Comparison of ENCODE assay signal across 1 cellular context in genomic region chr4:1249148-1249730, GRCh38.
A peak's percentile ranks its signal among the peaks of the same experiment; 100 is the strongest.
TF ChIP-seq lines count a peak whose summit lies in the region.

No MANE protein-coding gene starts in this region.

TF ChIP-seq in K562, 482 proteins besides CTCF, POLR2A, EP300 and RAD21 (continued from another document and continues in another):
- no peak for TF ChIP-seq CHD7 (IDR thresholded peaks at IDR 0.05; ENCODE audit: low read depth, low read length)
- TF ChIP-seq PCBP1 (IDR thresholded peaks at IDR 0.05; ENCODE audit: low read depth, low read length, poor library complexity, severe bottlenecking): no peak
- TF ChIP-seq GABPB1 (CRISPR knock-in tag; IDR thresholded peaks at IDR 0.05): no peak
- TF ChIP-seq TRIM24 (IDR thresholded peaks at IDR 0.05): no peak
- no peak for TF ChIP-seq TOE1 (IDR thresholded peaks at IDR 0.05; ENCODE audit: borderline replicate concordance)
- TF ChIP-seq TOE1 (CRISPR knock-in tag; IDR thresholded peaks at IDR 0.05; ENCODE audit: borderline replicate concordance, low read depth): no peak
- TF ChIP-seq, protein P1, sequence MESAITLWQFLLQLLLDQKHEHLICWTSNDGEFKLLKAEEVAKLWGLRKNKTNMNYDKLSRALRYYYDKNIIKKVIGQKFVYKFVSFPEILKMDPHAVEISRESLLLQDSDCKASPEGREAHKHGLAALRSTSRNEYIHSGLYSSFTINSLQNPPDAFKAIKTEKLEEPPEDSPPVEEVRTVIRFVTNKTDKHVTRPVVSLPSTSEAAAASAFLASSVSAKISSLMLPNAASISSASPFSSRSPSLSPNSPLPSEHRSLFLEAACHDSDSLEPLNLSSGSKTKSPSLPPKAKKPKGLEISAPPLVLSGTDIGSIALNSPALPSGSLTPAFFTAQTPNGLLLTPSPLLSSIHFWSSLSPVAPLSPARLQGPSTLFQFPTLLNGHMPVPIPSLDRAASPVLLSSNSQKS (CRISPR knock-in tag; IDR thresholded peaks at IDR 0.05): no peak
- 0 out of 2 replicates have a peak, but pooled peaks have one; percentile 6 for TF ChIP-seq CHD2 (IDR thresholded peaks at IDR 0.05; ENCODE audit: low read depth, low read length)
- TF ChIP-seq SMARCA5 (IDR thresholded peaks at IDR 0.05): no peak
- TF ChIP-seq HDAC1 (IDR thresholded peaks at IDR 0.05): no peak
- TF ChIP-seq ZNF24 (IDR thresholded peaks at IDR 0.05): peak; percentile 85
- TF ChIP-seq ZNF253 (CRISPR knock-in tag; conservative IDR thresholded peaks at IDR 0.05): no peak
- TF ChIP-seq NEUROD1 (IDR thresholded peaks at IDR 0.05; ENCODE audit: borderline replicate concordance, low read depth, low read length, partially characterized antibody): no peak
- no peak for TF ChIP-seq FOXJ2 (tag; IDR thresholded peaks at IDR 0.05)
- no peak for TF ChIP-seq CBFA2T3 (IDR thresholded peaks at IDR 0.05)
- TF ChIP-seq ZNF146 (CRISPR knock-in tag; IDR thresholded peaks at IDR 0.05; ENCODE audit: unreplicated experiment): no peak
- no peak for TF ChIP-seq ZNF780A (CRISPR knock-in tag; IDR thresholded peaks at IDR 0.05)
- TF ChIP-seq, protein P2, sequence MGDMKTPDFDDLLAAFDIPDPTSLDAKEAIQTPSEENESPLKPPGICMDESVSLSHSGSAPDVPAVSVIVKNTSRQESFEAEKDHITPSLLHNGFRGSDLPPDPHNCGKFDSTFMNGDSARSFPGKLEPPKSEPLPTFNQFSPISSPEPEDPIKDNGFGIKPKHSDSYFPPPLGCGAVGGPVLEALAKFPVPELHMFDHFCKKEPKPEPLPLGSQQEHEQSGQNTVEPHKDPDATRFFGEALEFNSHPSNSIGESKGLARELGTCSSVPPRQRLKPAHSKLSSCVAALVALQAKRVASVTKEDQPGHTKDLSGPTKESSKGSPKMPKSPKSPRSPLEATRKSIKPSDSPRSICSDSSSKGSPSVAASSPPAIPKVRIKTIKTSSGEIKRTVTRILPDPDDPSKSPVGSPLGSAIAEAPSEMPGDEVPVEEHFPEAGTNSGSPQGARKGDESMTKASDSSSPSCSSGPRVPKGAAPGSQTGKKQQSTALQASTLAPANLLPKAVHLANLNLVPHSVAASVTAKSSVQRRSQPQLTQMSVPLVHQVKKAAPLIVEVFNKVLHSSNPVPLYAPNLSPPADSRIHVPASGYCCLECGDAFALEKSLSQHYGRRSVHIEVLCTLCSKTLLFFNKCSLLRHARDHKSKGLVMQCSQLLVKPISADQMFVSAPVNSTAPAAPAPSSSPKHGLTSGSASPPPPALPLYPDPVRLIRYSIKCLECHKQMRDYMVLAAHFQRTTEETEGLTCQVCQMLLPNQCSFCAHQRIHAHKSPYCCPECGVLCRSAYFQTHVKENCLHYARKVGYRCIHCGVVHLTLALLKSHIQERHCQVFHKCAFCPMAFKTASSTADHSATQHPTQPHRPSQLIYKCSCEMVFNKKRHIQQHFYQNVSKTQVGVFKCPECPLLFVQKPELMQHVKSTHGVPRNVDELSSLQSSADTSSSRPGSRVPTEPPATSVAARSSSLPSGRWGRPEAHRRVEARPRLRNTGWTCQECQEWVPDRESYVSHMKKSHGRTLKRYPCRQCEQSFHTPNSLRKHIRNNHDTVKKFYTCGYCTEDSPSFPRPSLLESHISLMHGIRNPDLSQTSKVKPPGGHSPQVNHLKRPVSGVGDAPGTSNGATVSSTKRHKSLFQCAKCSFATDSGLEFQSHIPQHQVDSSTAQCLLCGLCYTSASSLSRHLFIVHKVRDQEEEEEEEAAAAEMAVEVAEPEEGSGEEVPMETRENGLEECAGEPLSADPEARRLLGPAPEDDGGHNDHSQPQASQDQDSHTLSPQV (IDR thresholded peaks at IDR 0.05): peak; percentile 68; the same call in 1 of the 2 replicates
- TF ChIP-seq JUNB (CRISPR knock-in tag; conservative IDR thresholded peaks at IDR 0.05): no peak
- TF ChIP-seq MCM7 (IDR thresholded peaks at IDR 0.05): no peak
- no peak for TF ChIP-seq BRCA1 (IDR thresholded peaks at IDR 0.05)
- TF ChIP-seq BRCA1 (CRISPR knock-in tag; IDR thresholded peaks at IDR 0.05): no peak
- TF ChIP-seq, protein P3, sequence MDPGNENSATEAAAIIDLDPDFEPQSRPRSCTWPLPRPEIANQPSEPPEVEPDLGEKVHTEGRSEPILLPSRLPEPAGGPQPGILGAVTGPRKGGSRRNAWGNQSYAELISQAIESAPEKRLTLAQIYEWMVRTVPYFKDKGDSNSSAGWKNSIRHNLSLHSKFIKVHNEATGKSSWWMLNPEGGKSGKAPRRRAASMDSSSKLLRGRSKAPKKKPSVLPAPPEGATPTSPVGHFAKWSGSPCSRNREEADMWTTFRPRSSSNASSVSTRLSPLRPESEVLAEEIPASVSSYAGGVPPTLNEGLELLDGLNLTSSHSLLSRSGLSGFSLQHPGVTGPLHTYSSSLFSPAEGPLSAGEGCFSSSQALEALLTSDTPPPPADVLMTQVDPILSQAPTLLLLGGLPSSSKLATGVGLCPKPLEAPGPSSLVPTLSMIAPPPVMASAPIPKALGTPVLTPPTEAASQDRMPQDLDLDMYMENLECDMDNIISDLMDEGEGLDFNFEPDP (CRISPR knock-in tag; IDR thresholded peaks at IDR 0.05): no peak
- no peak for TF ChIP-seq PHF21A (IDR thresholded peaks at IDR 0.05; ENCODE audit: borderline replicate concordance, low read depth)
- no peak for TF ChIP-seq EZH2 (IDR thresholded peaks at IDR 0.05; ENCODE audit: borderline replicate concordance, low read depth, low read length)
- no peak for TF ChIP-seq DNMT1 (IDR thresholded peaks at IDR 0.05)
- TF ChIP-seq ZNF212 (CRISPR knock-in tag; IDR thresholded peaks at IDR 0.05): no peak
- TF ChIP-seq, protein P4, sequence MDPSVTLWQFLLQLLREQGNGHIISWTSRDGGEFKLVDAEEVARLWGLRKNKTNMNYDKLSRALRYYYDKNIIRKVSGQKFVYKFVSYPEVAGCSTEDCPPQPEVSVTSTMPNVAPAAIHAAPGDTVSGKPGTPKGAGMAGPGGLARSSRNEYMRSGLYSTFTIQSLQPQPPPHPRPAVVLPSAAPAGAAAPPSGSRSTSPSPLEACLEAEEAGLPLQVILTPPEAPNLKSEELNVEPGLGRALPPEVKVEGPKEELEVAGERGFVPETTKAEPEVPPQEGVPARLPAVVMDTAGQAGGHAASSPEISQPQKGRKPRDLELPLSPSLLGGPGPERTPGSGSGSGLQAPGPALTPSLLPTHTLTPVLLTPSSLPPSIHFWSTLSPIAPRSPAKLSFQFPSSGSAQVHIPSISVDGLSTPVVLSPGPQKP (CRISPR knock-in tag; IDR thresholded peaks at IDR 0.05): no peak
- TF ChIP-seq POLR3A (IDR thresholded peaks at IDR 0.05; ENCODE audit: borderline replicate concordance, extremely low read depth, insufficient read depth, insufficient read length): no peak
- TF ChIP-seq, protein P5, sequence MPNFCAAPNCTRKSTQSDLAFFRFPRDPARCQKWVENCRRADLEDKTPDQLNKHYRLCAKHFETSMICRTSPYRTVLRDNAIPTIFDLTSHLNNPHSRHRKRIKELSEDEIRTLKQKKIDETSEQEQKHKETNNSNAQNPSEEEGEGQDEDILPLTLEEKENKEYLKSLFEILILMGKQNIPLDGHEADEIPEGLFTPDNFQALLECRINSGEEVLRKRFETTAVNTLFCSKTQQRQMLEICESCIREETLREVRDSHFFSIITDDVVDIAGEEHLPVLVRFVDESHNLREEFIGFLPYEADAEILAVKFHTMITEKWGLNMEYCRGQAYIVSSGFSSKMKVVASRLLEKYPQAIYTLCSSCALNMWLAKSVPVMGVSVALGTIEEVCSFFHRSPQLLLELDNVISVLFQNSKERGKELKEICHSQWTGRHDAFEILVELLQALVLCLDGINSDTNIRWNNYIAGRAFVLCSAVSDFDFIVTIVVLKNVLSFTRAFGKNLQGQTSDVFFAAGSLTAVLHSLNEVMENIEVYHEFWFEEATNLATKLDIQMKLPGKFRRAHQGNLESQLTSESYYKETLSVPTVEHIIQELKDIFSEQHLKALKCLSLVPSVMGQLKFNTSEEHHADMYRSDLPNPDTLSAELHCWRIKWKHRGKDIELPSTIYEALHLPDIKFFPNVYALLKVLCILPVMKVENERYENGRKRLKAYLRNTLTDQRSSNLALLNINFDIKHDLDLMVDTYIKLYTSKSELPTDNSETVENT (CRISPR knock-in tag; IDR thresholded peaks at IDR 0.05): peak; percentile 45
- TF ChIP-seq NR3C1 (CRISPR knock-in tag; IDR thresholded peaks at IDR 0.05): no peak
